1 cellular context compared by ENCODE assay signal in the genomic region with DNA sequence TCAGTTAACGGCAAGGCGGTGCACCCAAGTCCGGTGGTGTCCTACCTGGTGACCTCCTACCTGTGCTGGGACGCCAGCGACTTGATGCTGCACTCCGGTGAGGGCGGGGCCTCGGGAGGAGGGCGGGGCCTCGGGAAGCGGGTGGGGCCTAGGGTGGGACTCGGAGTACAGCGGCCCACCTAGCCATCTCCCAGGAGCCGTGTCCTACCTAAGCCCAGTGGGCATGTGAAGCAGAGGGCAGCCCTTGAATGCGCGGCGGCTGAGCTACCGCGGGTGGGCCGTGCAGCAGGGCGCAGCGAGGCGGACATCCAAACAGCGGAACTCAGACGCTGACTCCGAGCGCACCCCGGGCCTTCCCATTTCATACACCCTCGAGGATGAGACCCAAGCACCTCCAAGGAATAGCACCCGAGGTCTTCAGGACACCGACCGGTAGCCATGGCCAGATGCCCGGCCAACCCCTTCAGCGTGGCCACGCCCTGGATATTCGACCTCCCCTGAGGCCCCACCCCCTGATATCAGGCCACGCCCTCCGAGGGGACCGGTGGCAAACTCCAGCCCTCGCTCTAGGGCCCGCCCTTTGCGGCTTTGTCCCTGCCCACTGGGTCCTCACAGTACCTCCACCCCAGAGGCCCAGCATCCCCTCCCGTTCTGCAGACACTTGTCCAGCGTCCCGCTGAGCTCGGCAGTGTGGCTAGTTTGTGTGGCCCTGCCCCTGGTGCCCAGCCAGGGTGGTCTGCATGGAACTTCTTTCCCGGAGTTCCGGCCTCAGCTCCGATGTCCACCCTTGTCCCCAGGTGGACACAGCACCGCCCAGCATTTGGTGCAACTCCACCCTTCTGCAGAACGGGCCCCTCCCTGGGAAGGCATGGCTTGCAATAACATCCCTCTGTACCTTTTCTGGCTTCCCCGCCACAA.
A peak's percentile ranks its signal among the peaks of the same experiment; 100 is the strongest.
TF ChIP-seq lines count a peak whose summit lies in the region.

No MANE protein-coding gene starts in this region.

TF ChIP-seq in H1, 55 proteins besides CTCF, POLR2A, EP300 and RAD21:
- peak; percentile 57 for TF ChIP-seq TAF1 (IDR thresholded peaks at IDR 0.05; ENCODE audit: low read depth, low read length)
- 0 out of 2 replicates have a peak, but pooled peaks have one; percentile 23 for TF ChIP-seq YY1 (IDR thresholded peaks at IDR 0.05; ENCODE audit: low read depth, low read length)
- no peak for TF ChIP-seq TEAD4 (IDR thresholded peaks at IDR 0.05; ENCODE audit: low read depth, low read length)
- TF ChIP-seq POLR2AphosphoS5 (IDR thresholded peaks at IDR 0.05; ENCODE audit: low read depth, low read length), result peak; percentile 29; the same call in 1 of the 2 replicates
- TF ChIP-seq, protein P1, sequence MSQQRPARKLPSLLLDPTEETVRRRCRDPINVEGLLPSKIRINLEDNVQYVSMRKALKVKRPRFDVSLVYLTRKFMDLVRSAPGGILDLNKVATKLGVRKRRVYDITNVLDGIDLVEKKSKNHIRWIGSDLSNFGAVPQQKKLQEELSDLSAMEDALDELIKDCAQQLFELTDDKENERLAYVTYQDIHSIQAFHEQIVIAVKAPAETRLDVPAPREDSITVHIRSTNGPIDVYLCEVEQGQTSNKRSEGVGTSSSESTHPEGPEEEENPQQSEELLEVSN (IDR thresholded peaks at IDR 0.05), result 0 out of 2 replicates have a peak, but pooled peaks have one; percentile 12
- TF ChIP-seq BRCA1 (IDR thresholded peaks at IDR 0.05; ENCODE audit: low read depth, low read length), result no peak
- peak; percentile 70 for TF ChIP-seq PHF8 (conservative IDR thresholded peaks at IDR 0.05; ENCODE audit: low read depth, low read length)
- TF ChIP-seq KDM4A (IDR thresholded peaks at IDR 0.05; ENCODE audit: low read depth, low read length, severe bottlenecking), result peak; percentile 88
- peak; percentile 75 for TF ChIP-seq ASH2L (IDR thresholded peaks at IDR 0.05; ENCODE audit: low read length)
